In genomic region chr7:22884911-22885823, GRCh38 we compare ENCODE assay signal across 8 cellular contexts.
DNase-seq lines count a peak whose midpoint lies in the region; ATAC-seq and TF ChIP-seq lines count a peak whose summit lies in the region.

No MANE protein-coding gene starts in this region.

- H3K4me3 Mint-ChIP-seq in activated naive CD8-positive, alpha-beta T cell treated with anti-CD3 and anti-CD28 coated beads, Interleukin-2, amount 10 ng/mL, durations not matched to agents 7 days and 5 days: peak overlapping the region; percentile 56

- ATAC-seq in GM18511 (IDR thresholded peaks at IDR 0.05; ENCODE audit: unreplicated experiment) (peak; percentile 59), GM21528 (IDR thresholded peaks at IDR 0.05; ENCODE audit: low FRiP score, unreplicated experiment) (peak; percentile 60), HG03460 (IDR thresholded peaks at IDR 0.05; ENCODE audit: unreplicated experiment) (peak; percentile 44)
- ATAC-seq in activated naive CD8-positive, alpha-beta T cell treated with anti-CD3 and anti-CD28 coated beads, Interleukin-2, amount 10 ng/mL, durations not matched to agents 7 days and 5 days (ENCODE audit: low read depth): peak; percentile 36

- H3K9me3 Mint-ChIP-seq in activated naive CD8-positive, alpha-beta T cell treated with anti-CD3 and anti-CD28 coated beads, Interleukin-2, amount 10 ng/mL, durations not matched to agents 7 days and 5 days: peaks cover 3% of the 10 kb centered on the region

- intact Hi-C loops in uterus (cut with DNase I; ENCODE audit: low total_unique reads): no loop called here

- H3K36me3 ChIP-seq in uterus: no peaks in the 10 kb centered on the region

- H3K4me3 ChIP-seq in uterus: no peak overlapping the region

- in situ Hi-C loops in G401 (cut with HindIII; ENCODE audit: low sequenced_read_pairs): no loop called here

- no peaks in the 10 kb centered on the region for H3K27me3 Mint-ChIP-seq in activated naive CD8-positive, alpha-beta T cell treated with anti-CD3 and anti-CD28 coated beads, Interleukin-2, amount 10 ng/mL, durations not matched to agents 7 days and 5 days

- peaks cover 11% of the 10 kb centered on the region for H3K36me3 Mint-ChIP-seq in activated naive CD8-positive, alpha-beta T cell treated with anti-CD3 and anti-CD28 coated beads, Interleukin-2, amount 10 ng/mL, durations not matched to agents 7 days and 5 days

- H3K27me3 ChIP-seq in uterus: no peaks in the 10 kb centered on the region

- DNase-seq in activated naive CD8-positive, alpha-beta T cell treated with anti-CD3 and anti-CD28 coated beads, Interleukin-2, amount 10 ng/mL, durations not matched to agents 7 days and 5 days: no peak
- no peak for DNase-seq in G401 (ENCODE audit: low spot score)
- DNase-seq in uterus: no peak
- DNase-seq in middle frontal gyrus (ENCODE audit: extremely low spot score, low spot score): no peak
- DNase-seq in GM19240 (ENCODE audit: insufficient read length, low spot score): no peak

- TF ChIP-seq CTCF in uterus (IDR thresholded peaks at IDR 0.05): no peak

- POLR2A ChIA-PET in activated naive CD8-positive, alpha-beta T cell treated with anti-CD3 and anti-CD28 coated beads, Interleukin-2, amount 10 ng/mL, durations not matched to agents 7 days and 5 days (lab: Charles Lee): interaction anchor here (0.6 to 1.3 kb wide), 8 partner anchors 25 to 774 kb away, joined by 3 to 4 read pairs (median 3); partner anchors contain the start of gene TOMM7

- H3K9me3 ChIP-seq in uterus: no peaks in the 10 kb centered on the region

- H3K4me1 Mint-ChIP-seq in activated naive CD8-positive, alpha-beta T cell treated with anti-CD3 and anti-CD28 coated beads, Interleukin-2, amount 10 ng/mL, durations not matched to agents 7 days and 5 days: peaks cover 26% of the 10 kb centered on the region

- H3K27ac Mint-ChIP-seq in activated naive CD8-positive, alpha-beta T cell treated with anti-CD3 and anti-CD28 coated beads, Interleukin-2, amount 10 ng/mL, durations not matched to agents 7 days and 5 days: peak overlapping the region; percentile 85

- H3K27ac ChIP-seq in uterus: no peak overlapping the region

- TF ChIP-seq POLR2A in uterus (IDR thresholded peaks at IDR 0.05): no peak

- no peaks in the 10 kb centered on the region for H3K4me1 ChIP-seq in uterus
